Comparison of ENCODE assay signal across 25 cellular contexts in the genomic region with DNA sequence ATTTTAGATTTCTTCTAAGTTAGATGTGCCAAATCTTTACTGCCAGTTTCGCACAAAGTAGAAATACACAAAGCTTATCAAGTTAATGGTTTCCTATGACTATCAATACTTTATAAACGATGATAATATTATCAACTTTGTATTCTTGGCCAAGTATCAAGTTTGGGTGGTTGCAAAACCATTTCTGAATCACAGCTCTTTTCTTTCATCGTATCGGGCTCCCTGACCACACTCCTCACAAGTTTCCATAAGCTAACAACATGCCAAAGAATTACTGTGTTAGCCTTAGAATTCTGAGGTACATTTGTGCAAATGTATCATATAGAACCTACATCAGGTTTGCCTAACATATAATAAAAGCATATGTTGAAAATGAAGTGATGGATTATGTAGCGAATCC.
A peak's percentile ranks its signal among the peaks of the same experiment; 100 is the strongest.
DNase-seq lines count a peak whose midpoint lies in the region; ATAC-seq, FAIRE-seq and TF ChIP-seq lines count a peak whose summit lies in the region.
"Had no signal": no experiment of that assay in that cellular context is flagged by ENCODE, and none has a peak within 500 bp of the region (broad histone marks: within the 10 kb centered on the region; RNA-seq: fewer than 3 reads in every experiment).

No MANE protein-coding gene starts in this region.

- H3K27me3 ChIP-seq in pancreas: no peaks in the 10 kb centered on the region
- H3K27me3 ChIP-seq: BLaER1 treated with 17β-estradiol and CSF1 and Interleukin-3, amounts not matched to agents 10 nM and 100 nM; SJSA1 had no signal

- WGBS in pancreas, 2 donors: 34 to 42% methylated on average over 5 of the region's 5 CpGs

- intact Hi-C loops in pancreas (cut with DNase I): no loop called here

- H3K27ac ChIP-seq in pancreas: no peak overlapping the region
- H3K27ac ChIP-seq: A549; BLaER1 treated with 17β-estradiol and CSF1 and Interleukin-3, amounts not matched to agents 10 nM and 100 nM; KMS-11; SJSA1 had no signal

- H3K4me3 ChIP-seq in choroid plexus epithelial cell (ENCODE audit: low read depth, low read length) (no peak overlapping the region), fibroblast of the aortic adventitia (ENCODE audit: low read depth, low read length) (no peak overlapping the region), pancreas (no peak overlapping the region)
- H3K4me3 ChIP-seq: A549; BLaER1 treated with 17β-estradiol and CSF1 and Interleukin-3, amounts not matched to agents 10 nM and 100 nM; GM23338; SJSA1 had no signal

- no peaks in the 10 kb centered on the region for H3K4me1 ChIP-seq in pancreas
- H3K4me1 ChIP-seq: A549; BLaER1 treated with 17β-estradiol and CSF1 and Interleukin-3, amounts not matched to agents 10 nM and 100 nM; SJSA1 had no signal

- DNase-seq in amniotic epithelial cell (ENCODE audit: low read depth) (peak; percentile 28), choroid plexus epithelial cell (ENCODE audit: low read depth) (peak; percentile 10), fibroblast of the aortic adventitia (ENCODE audit: low read depth) (peak; percentile 60), kidney glomerular epithelial cell (lab: John Stamatoyannopoulos, UW) (no peak), pancreas (no peak), nucleus accumbens (lab: John Stamatoyannopoulos, UW) (no peak)
- no peak for DNase-seq in stimulated activated CD4-positive, alpha-beta T cell treated with anti-CD3 and anti-CD28 coated beads, Interleukin-12 subunit alpha, Interleukin-12 subunit beta, amount 100 ng/mL, for 4 hours
- DNase-seq: AML-193; CD4-positive, alpha-beta T cell; COR-L47; DMS53; H9; NCI-H1048; NCI-H1417 treated with DMSO at 0.1 percent for 48 hours; NCI-H1694 treated with DMSO at 0.1 percent for 48 hours; NCI-H2081; NCI-H2227 treated with DMSO at 0.1 percent for 48 hours; Right ventricle myocardium superior; RPMI8226 had no signal

- ATAC-seq in pancreas: no peak
- ATAC-seq: A549, GM23338 had no signal

- no peaks in the 10 kb centered on the region for H3K9me3 ChIP-seq in pancreas
- H3K9me3 ChIP-seq: A549; BLaER1 treated with 17β-estradiol and CSF1 and Interleukin-3, amounts not matched to agents 10 nM and 100 nM; SJSA1 had no signal

- no peaks in the 10 kb centered on the region for H3K36me3 ChIP-seq in pancreas
- H3K36me3 ChIP-seq: BLaER1 treated with 17β-estradiol and CSF1 and Interleukin-3, amounts not matched to agents 10 nM and 100 nM; SJSA1 had no signal

- no peak for TF ChIP-seq CTCF in choroid plexus epithelial cell (conservative IDR thresholded peaks at IDR 0.05; ENCODE audit: low read depth, low read length)
- no peak for TF ChIP-seq CTCF in fibroblast of the aortic adventitia (IDR thresholded peaks at IDR 0.05; ENCODE audit: insufficient read depth, low read length)
- TF ChIP-seq CTCF in pancreas (IDR thresholded peaks at IDR 0.05): no peak

- FAIRE-seq in pancreas (lab: Jason Lieb, UNC): no peak
- FAIRE-seq: A549, G401.6 had no signal

Comparison
In these comparisons a context has a peak if more than half of its experiments do, and no peak if none do; other contexts are left out.
1. DNase-seq: peak in amniotic epithelial cell (single experiment), choroid plexus epithelial cell (single experiment) and fibroblast of the aortic adventitia (single experiment); none in kidney glomerular epithelial cell (single experiment), pancreas (0 of 6), stimulated activated CD4-positive, alpha-beta T cell treated with anti-CD3 and anti-CD28 coated beads, Interleukin-12 subunit alpha, Interleukin-12 subunit beta, amount 100 ng/mL, for 4 hours (single experiment) and nucleus accumbens (0 of 56).